In the genomic region with DNA sequence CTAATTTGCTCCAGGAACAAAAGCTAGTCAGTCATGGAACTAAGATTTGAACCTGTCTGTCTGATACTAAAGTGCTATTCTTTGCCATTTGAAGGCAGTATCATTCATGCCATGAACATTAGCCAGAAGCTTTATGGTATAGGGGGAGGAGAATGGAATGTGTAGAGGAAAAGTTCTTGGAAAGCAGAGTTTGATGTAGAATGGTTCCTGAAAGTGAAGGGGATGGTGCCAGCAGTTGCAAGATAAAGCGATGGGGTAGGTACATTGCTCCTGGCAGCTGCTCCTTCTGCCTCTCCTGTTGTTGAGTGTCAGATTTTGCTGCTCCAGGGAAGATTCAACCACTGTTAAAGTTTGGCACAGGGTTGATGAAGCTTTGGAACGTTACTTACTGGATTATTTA, we compare ENCODE assay signal across 12 cellular contexts. TPM values are rescaled to one million over a fixed set of nuclear protein-coding genes. Genes with fewer than 3 reads are reported as not detected.
DNase-seq lines count a peak whose midpoint lies in the region; ATAC-seq and TF ChIP-seq lines count a peak whose summit lies in the region.
"Had no signal": no experiment of that assay in that cellular context is flagged by ENCODE, and none has a peak within 500 bp of the region (broad histone marks: within the 10 kb centered on the region; RNA-seq: fewer than 3 reads in every experiment).

No MANE protein-coding gene starts in this region.

- H3K9me2 ChIP-seq in GM23338 (ENCODE audit: insufficient read depth) (no peaks in the 10 kb centered on the region), GM23248 (ENCODE audit: insufficient read depth) (no peaks in the 10 kb centered on the region)

- H3K36me3 Mint-ChIP-seq in GM23338 (ENCODE audit: low read depth): peaks cover 17% of the 10 kb centered on the region; the same call in 2 of the 3 replicates
- H3K36me3 Mint-ChIP-seq: activated naive CD4-positive, alpha-beta T cell treated with anti-CD3 and anti-CD28 coated beads, Interleukin-2, amount 10 ng/mL, durations not matched to agents 7 days and 5 days had no signal

- peaks cover 68% of the 10 kb centered on the region for H3K4me1 Mint-ChIP-seq in GM23338
- H3K4me1 Mint-ChIP-seq: activated naive CD4-positive, alpha-beta T cell treated with anti-CD3 and anti-CD28 coated beads, Interleukin-2, amount 10 ng/mL, durations not matched to agents 7 days and 5 days had no signal

- 57 to 59% methylated on average over 2 of the region's 2 CpGs for whole genome bisulfite sequencing in GM23248 (ENCODE audit: low coverage in 1 of 2, low lambda C conversion rate in 2 of 2, missing lambda C conversion rate in 2 of 2), 2 experiments
- 40 to 55% methylated on average over 1 to 2 of the region's 2 CpGs for WGBS in gastroesophageal sphincter (ENCODE audit: low coverage in 1 of 2), 2 donors

- H3K4me2 ChIP-seq in GM23338 (peak overlapping the region; percentile 37), GM23248 (ENCODE audit: unreplicated experiment) (no peak overlapping the region)

- H3K4me3 ChIP-seq in GM23338: no peak overlapping the region
- H3K4me3 ChIP-seq in astrocyte of the spinal cord (ENCODE audit: low read depth, low read length): no peak overlapping the region
- H3K4me3 ChIP-seq in GM23248: no peak overlapping the region
- H3K4me3 ChIP-seq in gastroesophageal sphincter: no peak overlapping the region
- H3K4me3 ChIP-seq: sigmoid colon, vagina had no signal

- no peak for TF ChIP-seq EP300 in gastroesophageal sphincter (IDR thresholded peaks at IDR 0.05)

- H3K27me3 Mint-ChIP-seq in GM23338 (ENCODE audit: insufficient read depth, low read depth, poor library complexity): no peaks in the 10 kb centered on the region
- H3K27me3 Mint-ChIP-seq: activated naive CD4-positive, alpha-beta T cell treated with anti-CD3 and anti-CD28 coated beads, Interleukin-2, amount 10 ng/mL, durations not matched to agents 7 days and 5 days had no signal

- H3K79me2 ChIP-seq in GM23338 (replicated peaks; ENCODE audit: insufficient read depth) (peaks cover 43% of the 10 kb centered on the region), GM23248 (ENCODE audit: insufficient read depth) (no peaks in the 10 kb centered on the region)

- H3K27ac ChIP-seq in GM23338 (ENCODE audit: low read depth): no peak overlapping the region; the same call in 1 of the 2 replicates
- H3K27ac ChIP-seq in GM23248: no peak overlapping the region
- H3K27ac ChIP-seq in gastroesophageal sphincter: no peak overlapping the region
- H3K27ac ChIP-seq: vagina had no signal

- H2AFZ ChIP-seq in GM23338 (no peak overlapping the region), GM23248 (no peak overlapping the region)

- H3K27me3 ChIP-seq in GM23338 (ENCODE audit: insufficient read depth) (no peaks in the 10 kb centered on the region), GM23248 (replicated peaks; ENCODE audit: insufficient read depth) (no peaks in the 10 kb centered on the region), gastroesophageal sphincter (no peaks in the 10 kb centered on the region)
- H3K27me3 ChIP-seq: sigmoid colon, vagina had no signal

- H4K20me1 ChIP-seq in GM23338 (replicated peaks; ENCODE audit: insufficient read depth): no peaks in the 10 kb centered on the region
- H4K20me1 ChIP-seq in GM23248 (ENCODE audit: insufficient read depth): no peaks in the 10 kb centered on the region

- DNase-seq in GM23338 (ENCODE audit: low spot score) (no peak), astrocyte of the spinal cord (ENCODE audit: low read depth, low spot score) (peak; percentile 53), iris pigment epithelial cell (ENCODE audit: low read depth) (peak; percentile 69), renal cortical epithelial cell (ENCODE audit: low read depth) (peak; percentile 42), T-helper 9 cell (no peak), ureter (ENCODE audit: low spot score) (no peak), GM23248 (no peak)
- DNase-seq: activated naive CD4-positive, alpha-beta T cell treated with anti-CD3 and anti-CD28 coated beads, Interleukin-2, amount 10 ng/mL, durations not matched to agents 7 days and 5 days; AML-193; sigmoid colon had no signal

- ATAC-seq in GM23338 (peak; percentile 30; the same call in 2 of the 3 replicates), gastroesophageal sphincter (no peak)

- TF ChIP-seq POLR2A in gastroesophageal sphincter (IDR thresholded peaks at IDR 0.05): no peak

- no peak overlapping the region for H3K4me3 Mint-ChIP-seq in GM23338
- H3K4me3 Mint-ChIP-seq: activated naive CD4-positive, alpha-beta T cell treated with anti-CD3 and anti-CD28 coated beads, Interleukin-2, amount 10 ng/mL, durations not matched to agents 7 days and 5 days had no signal

- no peaks in the 10 kb centered on the region for H3K9me3 ChIP-seq in GM23248 (ENCODE audit: low read depth)
- H3K9me3 ChIP-seq in gastroesophageal sphincter: no peaks in the 10 kb centered on the region
- H3K9me3 ChIP-seq: sigmoid colon, vagina had no signal

- H3K9me3 Mint-ChIP-seq in GM23338: no peaks in the 10 kb centered on the region; the same call in 2 of the 3 replicates
- H3K9me3 Mint-ChIP-seq: activated naive CD4-positive, alpha-beta T cell treated with anti-CD3 and anti-CD28 coated beads, Interleukin-2, amount 10 ng/mL, durations not matched to agents 7 days and 5 days had no signal

- H3K36me3 ChIP-seq in GM23338 (ENCODE audit: insufficient read depth) (no peaks in the 10 kb centered on the region), GM23248 (ENCODE audit: low read depth) (no peaks in the 10 kb centered on the region), gastroesophageal sphincter (no peaks in the 10 kb centered on the region)
- H3K36me3 ChIP-seq: sigmoid colon, vagina had no signal

- H3K27ac Mint-ChIP-seq in GM23338: no peak overlapping the region; the same call in 1 of the 2 replicates
- H3K27ac Mint-ChIP-seq: activated naive CD4-positive, alpha-beta T cell treated with anti-CD3 and anti-CD28 coated beads, Interleukin-2, amount 10 ng/mL, durations not matched to agents 7 days and 5 days had no signal

- H3K4me1 ChIP-seq in GM23338 (ENCODE audit: insufficient read depth) (peaks cover 75% of the 10 kb centered on the region), GM23248 (ENCODE audit: insufficient read depth) (no peaks in the 10 kb centered on the region), gastroesophageal sphincter (peaks cover 0 to 34% (median 0%) of the 10 kb centered on the region in 3 donors)

- no peak overlapping the region for H3K9ac ChIP-seq in GM23248

- in situ Hi-C loops in astrocyte of the spinal cord (cut with HindIII; ENCODE audit: low sequenced_read_pairs): no loop called here
- in situ Hi-C loops in GM23248 (cut with MboI): no loop called here

- TF ChIP-seq CTCF in GM23338 (conservative IDR thresholded peaks at IDR 0.05; ENCODE audit: low read depth in 2 of 2) (no peak), astrocyte of the spinal cord (IDR thresholded peaks at IDR 0.05; ENCODE audit: low read depth, low read length) (no peak), gastroesophageal sphincter (IDR thresholded peaks at IDR 0.05) (no peak)

- H3F3A ChIP-seq in GM23338 (replicated peaks; ENCODE audit: low read depth) (no peaks in the 10 kb centered on the region), GM23248 (ENCODE audit: insufficient read depth) (no peaks in the 10 kb centered on the region)

TF ChIP-seq in GM23338, 12 proteins besides CTCF, POLR2A, EP300 and RAD21 (continues in another document):
- TF ChIP-seq NANOG (IDR thresholded peaks at IDR 0.05; ENCODE audit: borderline replicate concordance) (no peak), EZH2phosphoT487 (IDR thresholded peaks at IDR 0.05; ENCODE audit: unreplicated experiment) (no peak)

RNA-seq across cellular contexts. Expression of a gene that starts 53.4 kb away (rescaled TPM):
- total RNA-seq in GM23338 (2014; rRNA removed; shearing (Covaris generic)): 32.2 and 35.7 TPM in 2 replicates
- 23.5 and 23.7 TPM in 2 replicates for polyA plus RNA-seq in GM23338 (2016; fragmentation: Nextera tagmentation; extraction: Ambion mirVana)
- total RNA-seq in renal cortical epithelial cell: 15.8 and 24.5 TPM in 2 replicates
- total RNA-seq in ureter: 32.6 TPM
- 2.3 and 2.7 TPM in 2 replicates for total RNA-seq in GM23248 (2014; rRNA removed; shearing (Covaris generic))
- polyA plus RNA-seq in GM23248 (2016; fragmentation: Nextera tagmentation; extraction: Ambion mirVana): 0.68 and 0.74 TPM in 2 replicates
- 10 to 100 TPM in 2 of 4 donors, 1 to 10 TPM in 2; 6.3 to 29.1 (median 9.9) TPM for total RNA-seq in gastroesophageal sphincter

Comparison
In these comparisons a context has a peak if more than half of its experiments do, and no peak if none do; other contexts are left out.
1. DNase-seq: peak in astrocyte of the spinal cord (single experiment), iris pigment epithelial cell (single experiment) and renal cortical epithelial cell (single experiment); none in GM23338 (single experiment), T-helper 9 cell (single experiment), ureter (single experiment) and GM23248 (single experiment).